8 cellular contexts compared by ENCODE assay signal in genomic region chr3:24680214-24680967, GRCh38.
A peak's percentile ranks its signal among the peaks of the same experiment; 100 is the strongest.
DNase-seq lines count a peak whose midpoint lies in the region; ATAC-seq and TF ChIP-seq lines count a peak whose summit lies in the region.

No MANE protein-coding gene starts in this region.

- peaks cover 47% of the 10 kb centered on the region for H3K4me1 ChIP-seq in RWPE2 (ENCODE audit: insufficient read depth, poor library complexity, severe bottlenecking)

- H3K9me3 ChIP-seq in RWPE2 (ENCODE audit: severe bottlenecking): no peaks in the 10 kb centered on the region

- no peaks in the 10 kb centered on the region for H3K36me3 ChIP-seq in RWPE2 (ENCODE audit: low read depth)

- intact Hi-C loops in left colon (cut with DNase I, micrococcal nuclease): loop anchor here (5.0 to 10.0 kb wide), 3 partner anchors 446 to 686 kb away; no protein-coding TSS in a partner anchor

- POLR2A ChIA-PET in GM10248 (lab: Yijun Ruan, JAX): no interaction called here

- no peak overlapping the region for H3K27ac ChIP-seq in RWPE2 (ENCODE audit: poor library complexity, severe bottlenecking)

- peak; percentile 36 for DNase-seq in GM10248 (ENCODE audit: extremely low spot score)
- DNase-seq in RWPE2 (ENCODE audit: low spot score): no peak
- peak; percentile 10 to 68 for DNase-seq in T47D (ENCODE audit: low read depth in 1 of 2, low spot score in 1 of 2)
- DNase-seq in left colon: peak in 1 of 2 donors; percentile 75
- peak; percentile 37 to 61 for DNase-seq in stimulated activated CD4-positive, alpha-beta T cell treated with anti-CD3 and anti-CD28 coated beads, Interleukin-4, amount 100 ng/mL, for 48 hours (ENCODE audit: low read depth in 2 of 2)
- no peak for DNase-seq in DMS153 treated with DMSO at 0.1 percent for 48 hours (lab: John Stamatoyannopoulos, UW; ENCODE audit: unreplicated experiment)

- TF ChIP-seq CTCF in GM10248 (IDR thresholded peaks at IDR 0.05; ENCODE audit: control extremely low read depth, extremely low read depth, low read depth, missing control alignments) (peak; percentile 88), RWPE2 (IDR thresholded peaks at IDR 0.05; ENCODE audit: poor library complexity, severe bottlenecking) (peak; percentile 82)

- no peaks in the 10 kb centered on the region for H3K27me3 ChIP-seq in RWPE2 (ENCODE audit: insufficient read depth, poor library complexity, severe bottlenecking)

- peak; percentile 79 for ATAC-seq in GM21390 (IDR thresholded peaks at IDR 0.05; ENCODE audit: unreplicated experiment)
- peak; percentile 83 for ATAC-seq in HG03521 (IDR thresholded peaks at IDR 0.05; ENCODE audit: unreplicated experiment)
- no peak for ATAC-seq in RWPE2 (ENCODE audit: low read depth)
- peak; percentile 77 for ATAC-seq in left colon

- H3K4me3 ChIP-seq in RWPE2 (ENCODE audit: severe bottlenecking): no peak overlapping the region

- CTCF ChIA-PET in GM10248 (lab: Yijun Ruan, JAX): interaction anchor here (0.6 to 3.1 kb wide), 19 partner anchors 9 to 913 kb away, joined by 3 to 33 read pairs (median 4); no protein-coding TSS in a partner anchor

- in situ Hi-C loops in T47D (cut with HindIII; ENCODE audit: low pct_unique_long_range_greater_than_20kb, low sequenced_read_pairs): no loop called here

Comparison
In these comparisons a context has a peak if more than half of its experiments do, and no peak if none do; other contexts are left out.
1. DNase-seq: peak in GM10248 (single experiment), T47D (2 of 2) and stimulated activated CD4-positive, alpha-beta T cell treated with anti-CD3 and anti-CD28 coated beads, Interleukin-4, amount 100 ng/mL, for 48 hours (2 of 2); none in RWPE2 (single experiment) and DMS153 treated with DMSO at 0.1 percent for 48 hours (single experiment).